8 cellular contexts compared by ENCODE assay signal in the genomic region with DNA sequence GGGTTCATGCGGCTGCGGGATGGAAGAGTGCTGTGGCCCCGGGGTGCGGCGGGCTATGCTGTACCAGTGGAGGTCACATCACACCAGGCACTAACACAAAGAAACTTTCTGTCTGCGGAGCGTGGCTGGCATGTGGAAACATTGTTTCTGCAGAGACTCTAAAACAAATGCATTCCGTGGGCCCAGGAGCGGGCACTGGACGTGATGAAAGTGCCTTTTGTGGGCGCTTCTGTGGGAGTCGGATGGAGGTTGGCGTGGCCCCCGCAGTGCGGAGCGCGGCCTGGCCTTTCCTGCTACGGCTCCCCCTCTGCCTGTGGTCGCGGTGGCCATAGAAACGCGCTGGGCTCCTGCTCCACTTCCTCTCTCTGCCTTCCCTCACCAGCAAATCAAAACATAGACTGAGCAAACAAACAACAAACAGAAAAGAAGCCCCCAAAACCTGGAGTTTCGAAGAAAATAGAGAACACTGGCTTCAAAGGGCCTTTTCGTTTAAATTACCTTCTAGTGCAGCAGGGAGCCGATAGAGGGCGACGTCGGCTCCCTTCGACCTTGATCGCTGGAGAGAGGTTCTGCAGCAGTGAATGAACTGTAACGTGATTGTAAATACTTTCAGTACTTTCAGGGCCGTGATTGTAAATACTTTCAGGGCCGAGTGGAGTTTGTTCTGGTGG. TPM values are rescaled to one million over a fixed set of nuclear protein-coding genes. Genes with fewer than 3 reads are reported as not detected.
DNase-seq lines count a peak whose midpoint lies in the region; ATAC-seq and TF ChIP-seq lines count a peak whose summit lies in the region.

No MANE protein-coding gene starts in this region.

- ATAC-seq in GM21786 (IDR thresholded peaks at IDR 0.05; ENCODE audit: unreplicated experiment) (peak; percentile 81), naive B cell (ENCODE audit: low read depth in 2 of 2) (peak; percentile 80 to 81)

- peaks cover 13% of the 10 kb centered on the region for H3K4me1 ChIP-seq in effector memory CD4-positive, alpha-beta T cell (ENCODE audit: control insufficient read depth, insufficient read depth, low read length, poor library complexity, severe bottlenecking)
- peaks cover 32% of the 10 kb centered on the region for H3K4me1 ChIP-seq in testis

- H3K4me3 ChIP-seq in GM12864 (ENCODE audit: low read depth, low read length), result peak overlapping the region; percentile 36; the same call in 1 of the 2 replicates
- H3K4me3 ChIP-seq in effector memory CD4-positive, alpha-beta T cell (ENCODE audit: insufficient read depth, low read depth, low read length, poor library complexity, severe bottlenecking), result peak overlapping the region; percentile 19
- H3K4me3 ChIP-seq in testis, result peak overlapping the region; percentile 26 to 37

- no peaks in the 10 kb centered on the region for H3K27me3 Mint-ChIP-seq in activated CD4-positive, alpha-beta T cell treated with anti-CD3 and anti-CD28 coated beads, Interleukin-2, amount 10 ng/mL, durations not matched to agents 7 days and 5 days
- peaks cover 0 to 3% (median 0%) of the 10 kb centered on the region in 3 donors for H3K27me3 Mint-ChIP-seq in naive B cell

- peaks cover 29% of the 10 kb centered on the region for H3K4me1 Mint-ChIP-seq in activated CD4-positive, alpha-beta T cell treated with anti-CD3 and anti-CD28 coated beads, Interleukin-2, amount 10 ng/mL, durations not matched to agents 7 days and 5 days
- H3K4me1 Mint-ChIP-seq in naive B cell, result peaks cover 10 to 20% (median 17%) of the 10 kb centered on the region in 3 donors

- H3K27me3 ChIP-seq in effector memory CD4-positive, alpha-beta T cell (replicated peaks; ENCODE audit: control insufficient read depth, insufficient read depth, low read length, poor library complexity, severe bottlenecking), result no peaks in the 10 kb centered on the region
- H3K27me3 ChIP-seq in testis, result no peaks in the 10 kb centered on the region

- TF ChIP-seq CTCF in GM12864 (IDR thresholded peaks at IDR 0.05; ENCODE audit: low read depth, low read length, missing control alignments) (peak; percentile 82), testis (IDR thresholded peaks at IDR 0.05) (peak; percentile 53 to 69 (median 57))

- CTCF ChIA-PET in activated CD4-positive, alpha-beta T cell treated with anti-CD3 and anti-CD28 coated beads, Interleukin-2, amount 10 ng/mL, durations not matched to agents 7 days and 5 days (lab: Charles Lee), result interaction anchor here (1.2 to 1.9 kb wide), 3 partner anchors 9 to 62 kb away, joined by 3 to 6 read pairs (median 4); no protein-coding TSS in a partner anchor

- no peaks in the 10 kb centered on the region for H3K36me3 ChIP-seq in effector memory CD4-positive, alpha-beta T cell (ENCODE audit: control insufficient read depth, insufficient read depth, low read length)
- H3K36me3 ChIP-seq in testis (ENCODE audit: low read depth, missing control alignments), result no peaks in the 10 kb centered on the region

- peak overlapping the region; percentile 77 for H3K4me3 Mint-ChIP-seq in activated CD4-positive, alpha-beta T cell treated with anti-CD3 and anti-CD28 coated beads, Interleukin-2, amount 10 ng/mL, durations not matched to agents 7 days and 5 days
- peak overlapping the region; percentile 79 to 92 (median 86) for H3K4me3 Mint-ChIP-seq in naive B cell

- H3K9me3 ChIP-seq in effector memory CD4-positive, alpha-beta T cell (ENCODE audit: control insufficient read depth, low read length), result no peaks in the 10 kb centered on the region
- H3K9me3 ChIP-seq in testis, result no peaks in the 10 kb centered on the region

- POLR2A ChIA-PET in activated CD4-positive, alpha-beta T cell treated with anti-CD3 and anti-CD28 coated beads, Interleukin-2, amount 10 ng/mL, durations not matched to agents 7 days and 5 days (lab: Charles Lee), result interaction anchor here (0.7 kb wide), 1 partner anchor 89 kb away, joined by 5 read pairs; no protein-coding TSS in a partner anchor

- no peak for TF ChIP-seq POLR2A in testis (IDR thresholded peaks at IDR 0.05)

- DNase-seq in GM12864 (ENCODE audit: low read depth) (peak; percentile 42), LHCN-M2 (ENCODE audit: low read depth) (peak; percentile 23), naive B cell (peak; percentile 29), testis (peak; percentile 95), ureter (ENCODE audit: low spot score) (no peak)
- peak; percentile 69 for DNase-seq in activated CD4-positive, alpha-beta T cell treated with anti-CD3 and anti-CD28 coated beads, Interleukin-2, amount 10 ng/mL, durations not matched to agents 7 days and 5 days
- peak; percentile 8 to 30 (median 17) for DNase-seq in effector memory CD4-positive, alpha-beta T cell

- peak overlapping the region; percentile 29 for H3K27ac ChIP-seq in effector memory CD4-positive, alpha-beta T cell (ENCODE audit: insufficient read depth, low read length, poor library complexity, severe bottlenecking)
- H3K27ac ChIP-seq in testis, result peak overlapping the region; percentile 19 to 45

- WGBS in testis, 2 donors, result 37 to 42% methylated on average over 25 to 33 of the region's 33 CpGs

- intact Hi-C loops in testis (cut with DNase I; ENCODE audit: low total_unique reads), result no loop called here

- H3K36me3 Mint-ChIP-seq in activated CD4-positive, alpha-beta T cell treated with anti-CD3 and anti-CD28 coated beads, Interleukin-2, amount 10 ng/mL, durations not matched to agents 7 days and 5 days (ENCODE audit: low read depth), result peaks cover 14% of the 10 kb centered on the region
- no peaks in the 10 kb centered on the region for H3K36me3 Mint-ChIP-seq in naive B cell

- peak overlapping the region; percentile 90 for H3K27ac Mint-ChIP-seq in activated CD4-positive, alpha-beta T cell treated with anti-CD3 and anti-CD28 coated beads, Interleukin-2, amount 10 ng/mL, durations not matched to agents 7 days and 5 days
- peak overlapping the region; percentile 65 to 92 (median 82) for H3K27ac Mint-ChIP-seq in naive B cell

- H3K9me3 Mint-ChIP-seq in activated CD4-positive, alpha-beta T cell treated with anti-CD3 and anti-CD28 coated beads, Interleukin-2, amount 10 ng/mL, durations not matched to agents 7 days and 5 days, result no peaks in the 10 kb centered on the region
- peaks cover 0 to 2% (median 0%) of the 10 kb centered on the region in 7 donors for H3K9me3 Mint-ChIP-seq in naive B cell

RNA-seq across cellular contexts. Expression of a gene that starts 51.4 kb away (rescaled TPM):
- 0.17 and 0.32 TPM in 2 replicates for total RNA-seq in LHCN-M2 (2014; rRNA removed)
- polyA plus RNA-seq in LHCN-M2 (2012), result 0.10 TPM
- total RNA-seq in activated CD4-positive, alpha-beta T cell treated with anti-CD3 and anti-CD28 coated beads, Interleukin-2, amount 10 ng/mL, durations not matched to agents 7 days and 5 days, result 1 to 10 TPM; 6.0 to 6.1 TPM
- polyA plus RNA-seq in naive B cell (ENCODE audit: low read depth in 6 of 6), result under 1 TPM in 5 of 6 donors, not detected in 1; 0.31 to 0.83 (median 0.50) TPM
- total RNA-seq in testis, result 100 to 1,000 TPM; 146 to 159 TPM
- 57.0 TPM for polyA plus RNA-seq in testis (ENCODE audit: insufficient read depth, low read depth, low replicate concordance)
- 14.3 TPM for total RNA-seq in ureter
